20 cellular contexts compared by ENCODE assay signal in genomic region chr16:14151256-14152030, GRCh38.
DNase-seq lines count a peak whose midpoint lies in the region; ATAC-seq, FAIRE-seq and TF ChIP-seq lines count a peak whose summit lies in the region.
"Had no signal": no experiment of that assay in that cellular context is flagged by ENCODE, and none has a peak within 500 bp of the region (broad histone marks: within the 10 kb centered on the region; RNA-seq: fewer than 3 reads in every experiment).

No MANE protein-coding gene starts in this region.

- no peak for TF ChIP-seq RAD21 in HepG2 (CRISPR knock-in tag; IDR thresholded peaks at IDR 0.05)

- POLR2A ChIA-PET in HepG2 (lab: Yijun Ruan, JAX) = no interaction called here

- no peaks in the 10 kb centered on the region for H3K79me2 ChIP-seq in HepG2 (ENCODE audit: insufficient read depth, low read length)

- H3K36me3 ChIP-seq in esophagus muscularis mucosa = no peaks in the 10 kb centered on the region
- peaks cover 3 to 8% of the 10 kb centered on the region in 2 experiments for H3K36me3 ChIP-seq in HepG2 (replicated peaks in 1 of 2; ENCODE audit: control insufficient read depth in 1 of 2, insufficient read depth in 2 of 2, low read length in 2 of 2)
- H3K36me3 ChIP-seq: tibial nerve had no signal

- no peak for ATAC-seq in HepG2
- ATAC-seq in GM19351 (IDR thresholded peaks at IDR 0.05; ENCODE audit: unreplicated experiment) = no peak
- no peak for ATAC-seq in HG02840 (IDR thresholded peaks at IDR 0.05; ENCODE audit: low FRiP score, unreplicated experiment)
- ATAC-seq: PC-3 had no signal

- DNase-seq in GM04504 (ENCODE audit: low read depth) (peak; percentile 26), esophagus muscularis mucosa (ENCODE audit: extremely low spot score) (no peak), HepG2 (ENCODE audit: low spot score) (no peak), smooth muscle cell of the brain vasculature (ENCODE audit: low read depth, low spot score) (peak; percentile 10), GM12891 (ENCODE audit: insufficient read length, low spot score) (no peak), medulla oblongata (ENCODE audit: extremely low spot score) (no peak)
- DNase-seq: activated CD4-positive, CD25-positive, alpha-beta regulatory T cell; activated naive CD4-positive, alpha-beta T cell treated with Interleukin-2 at 50 U/mL for 16 hours; CD4-positive, CD25-positive, alpha-beta regulatory T cell; central memory CD4-positive, alpha-beta T cell; DND-41; NCI-H2029; NCI-H524 treated with DMSO at 0.1 percent for 48 hours; PC-3; SW 1271 had no signal

- H3K9me3 ChIP-seq in esophagus muscularis mucosa (no peaks in the 10 kb centered on the region), HepG2 (ENCODE audit: low read length) (no peaks in the 10 kb centered on the region)
- H3K9me3 ChIP-seq: tibial nerve had no signal

- H3K27ac ChIP-seq in esophagus muscularis mucosa (replicated peaks in 1 of 4) = peak overlapping the region; percentile 33 to 63 (median 44)
- H3K27ac ChIP-seq in HepG2 (ENCODE audit: extremely low read length, insufficient read depth, low read length) = no peak overlapping the region
- H3K27ac ChIP-seq: tibial nerve had no signal

- no TSS peak for BruUV-seq in HepG2 (replicated peaks; lab: Mats Ljungman, UMichigan)

- H3K4me1 ChIP-seq in esophagus muscularis mucosa (peaks cover 23 to 55% (median 41%) of the 10 kb centered on the region in 4 donors), HepG2 (ENCODE audit: insufficient read depth, low read length) (peaks cover 10% of the 10 kb centered on the region)

- CTCF ChIA-PET in HepG2 (lab: Yijun Ruan, JAX; ENCODE audit: low intra/inter-chr PET ratio, low total read pairs) = no interaction called here

- H3K4me2 ChIP-seq in HepG2 (ENCODE audit: low read depth, low read length) = no peak overlapping the region

- TF ChIP-seq EP300 in esophagus muscularis mucosa (IDR thresholded peaks at IDR 0.05) (no peak), HepG2 (IDR thresholded peaks at IDR 0.05; ENCODE audit: low read depth in 2 of 2, low read length in 2 of 2) (no peak), HepG2 (CRISPR knock-in tag; IDR thresholded peaks at IDR 0.05; ENCODE audit: borderline replicate concordance) (no peak)

- WGBS in esophagus muscularis mucosa = 88% methylated on average over 2 of the region's 2 CpGs
- WGBS in HepG2 (ENCODE audit: low lambda C conversion rate) = 98% methylated on average over 2 of the region's 2 CpGs

- TF ChIP-seq POLR2A in esophagus muscularis mucosa (IDR thresholded peaks at IDR 0.05; ENCODE audit: low read depth) = no peak
- TF ChIP-seq POLR2A in HepG2 (IDR thresholded peaks at IDR 0.05; ENCODE audit: insufficient read depth in 1 of 2, low read depth in 2 of 2, low read length in 2 of 2) = no peak
- no peak for TF ChIP-seq POLR2A in GM12891 (IDR thresholded peaks at IDR 0.05; ENCODE audit: low read depth, low read length)

- no peaks in the 10 kb centered on the region for H4K20me1 ChIP-seq in HepG2 (ENCODE audit: insufficient read depth, low read length)

- no peak overlapping the region for H3K9ac ChIP-seq in HepG2 (ENCODE audit: insufficient read depth, low read depth, low read length)

- no peaks in the 10 kb centered on the region for H3K27me3 ChIP-seq in esophagus muscularis mucosa
- H3K27me3 ChIP-seq in HepG2 (ENCODE audit: control insufficient read depth in 1 of 2, insufficient read depth in 2 of 2, low read length in 2 of 2) = no peaks in the 10 kb centered on the region
- H3K27me3 ChIP-seq: tibial nerve had no signal

- FAIRE-seq in HepG2 (lab: Jason Lieb, UNC) = no peak
- no peak for FAIRE-seq in GM12891 (lab: Jason Lieb, UNC)
- FAIRE-seq: endothelial cell of umbilical vein had no signal

- in situ Hi-C loops in HepG2 (cut with HindIII; ENCODE audit: extremely low pct_ligation_motif_present, low pct_unique_long_range_greater_than_20kb) = loop anchor here (10.0 kb wide), 1 partner anchor 63 kb away; no protein-coding TSS in a partner anchor

- H2AFZ ChIP-seq in HepG2 (ENCODE audit: low read length) = no peak overlapping the region

- TF ChIP-seq CTCF in esophagus muscularis mucosa (IDR thresholded peaks at IDR 0.05) = no peak
- no peak for TF ChIP-seq CTCF in HepG2 (CRISPR knock-in tag; IDR thresholded peaks at IDR 0.05)

- intact Hi-C loops in esophagus muscularis mucosa (cut with DNase I) (no loop called here), HepG2 (cut with micrococcal nuclease; ENCODE audit: unreplicated experiment) (no loop called here)

- no peak overlapping the region for H3K4me3 ChIP-seq in esophagus muscularis mucosa
- no peak overlapping the region for H3K4me3 ChIP-seq in HepG2 (replicated peaks in 1 of 3; ENCODE audit: insufficient read depth in 1 of 3, low read depth in 2 of 3, low read length in 3 of 3)
- H3K4me3 ChIP-seq: lung, tibial nerve had no signal

TF ChIP-seq in HepG2, 621 proteins besides CTCF, POLR2A, EP300 and RAD21 (continues in another document):
- 0 out of 2 replicates have a peak, but pooled peaks have one; percentile 31 for TF ChIP-seq ZNF280D (CRISPR knock-in tag; IDR thresholded peaks at IDR 0.05)
- no peak for TF ChIP-seq GMEB1 (CRISPR knock-in tag; IDR thresholded peaks at IDR 0.05; ENCODE audit: borderline replicate concordance)

TF ChIP-seq in GM12891, 5 proteins besides CTCF, POLR2A, EP300 and RAD21:
- no peak for TF ChIP-seq POU2F2 (IDR thresholded peaks at IDR 0.05; ENCODE audit: low read depth, low read length)
TF ChIP-seq in GM12891: peak in this region for 0.

Comparison
In these comparisons a context has a peak if more than half of its experiments do, and no peak if none do; other contexts are left out.
1. DNase-seq: peak in GM04504 (single experiment) and smooth muscle cell of the brain vasculature (single experiment); none in esophagus muscularis mucosa (single experiment), HepG2 (single experiment), GM12891 (single experiment) and medulla oblongata (single experiment).